Comparison of ENCODE assay signal across 18 cellular contexts in the genomic region with DNA sequence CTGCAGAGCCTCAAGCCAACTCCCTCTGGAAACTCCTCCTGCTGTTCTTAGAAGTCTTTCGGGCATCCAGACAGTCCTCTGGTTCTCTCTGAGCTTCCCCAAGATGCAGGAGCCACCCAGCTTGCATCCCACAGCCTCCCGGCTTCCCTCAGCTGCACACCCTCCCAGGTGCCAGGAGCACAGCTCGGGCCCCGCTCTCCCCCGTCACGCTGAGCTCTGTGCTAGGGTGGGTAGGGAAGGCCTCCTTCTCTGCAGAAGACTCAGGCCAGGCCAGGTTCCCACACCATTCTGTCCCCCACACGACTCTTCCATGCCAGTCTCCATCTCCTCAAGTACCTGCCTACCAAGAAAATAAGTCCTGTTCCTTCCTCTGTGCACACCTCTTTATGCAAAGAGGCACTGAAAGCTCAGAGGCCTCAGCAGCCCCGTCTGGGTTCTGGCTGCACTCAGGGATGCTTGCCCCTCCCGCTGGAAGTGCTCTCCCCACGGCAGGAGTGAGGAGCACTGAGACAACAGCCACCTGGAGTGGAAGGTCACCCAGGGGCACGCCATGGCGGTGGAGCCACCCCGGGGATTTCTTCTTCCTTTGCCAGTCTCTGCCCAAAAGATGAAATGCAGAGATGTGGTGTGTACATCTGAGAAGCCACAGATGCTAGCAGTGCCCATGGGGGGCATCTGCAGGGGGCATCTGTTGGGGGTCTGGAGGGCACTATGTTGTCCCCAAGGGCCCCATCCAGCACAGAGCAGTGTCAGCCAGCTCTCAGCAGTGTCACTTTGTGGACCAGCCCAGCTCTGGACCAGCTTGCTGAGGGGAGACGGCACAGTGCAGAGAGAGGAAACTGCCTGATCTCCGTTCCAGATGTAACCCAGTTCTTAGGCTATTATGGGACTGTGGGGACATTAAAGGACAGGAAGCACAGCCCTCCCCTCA.
"Had no signal": no experiment of that assay in that cellular context is flagged by ENCODE, and none has a peak within 500 bp of the region (broad histone marks: within the 10 kb centered on the region; RNA-seq: fewer than 3 reads in every experiment).

No MANE protein-coding gene starts in this region.

- DNase-seq: activated CD4-positive, alpha-beta T cell treated with anti-CD3 and anti-CD28 coated beads, Interleukin-2, amount 50 U/mL, for 48 hours; activated CD4-positive, CD25-positive, alpha-beta regulatory T cell treated with anti-CD3 and anti-CD28 coated beads, Interleukin-2, amount 50 U/mL, for 72 hours; activated effector memory CD4-positive, alpha-beta T cell treated with Interleukin-2 at 50 U/mL for 16 hours; activated T-cell treated with anti-CD3 and anti-CD28 coated beads, Interleukin-2, amount 50 U/mL, for 1 hour; amniotic stem cell; central memory CD4-positive, alpha-beta T cell; colonic mucosa; hypothalamus; stimulated activated CD4-positive, alpha-beta T cell treated with anti-CD3 and anti-CD28 coated beads, Interleukin-4, amount 100 ng/mL, for 24 hours; T-cell; T-helper 9 cell; upper lobe of left lung had no signal

- H3K4me3 Mint-ChIP-seq: stimulated activated naive CD8-positive, alpha-beta T cell treated with anti-CD3 and anti-CD28 coated beads, Interleukin-15, Interleukin-2, amounts not matched to agents 100 ng/mL and 50 ng/mL, for 24 hours; T-cell had no signal

- H3K27me3 Mint-ChIP-seq: stimulated activated naive CD8-positive, alpha-beta T cell treated with anti-CD3 and anti-CD28 coated beads, Interleukin-15, Interleukin-2, amounts not matched to agents 100 ng/mL and 50 ng/mL, for 24 hours; T-cell had no signal

- H3K9ac ChIP-seq: parathyroid adenoma had no signal

- H3K4me1 ChIP-seq: colonic mucosa, esophagus muscularis mucosa, parathyroid adenoma, upper lobe of left lung had no signal

- H3K27ac Mint-ChIP-seq: activated naive CD4-positive, alpha-beta T cell treated with anti-CD3 and anti-CD28 coated beads, Interleukin-2, amount 50 U/mL, for 72 hours; stimulated activated naive CD8-positive, alpha-beta T cell treated with anti-CD3 and anti-CD28 coated beads, Interleukin-15, Interleukin-2, amounts not matched to agents 100 ng/mL and 50 ng/mL, for 24 hours; T-cell had no signal

- H3K9me3 Mint-ChIP-seq: activated naive CD4-positive, alpha-beta T cell treated with anti-CD3 and anti-CD28 coated beads, Interleukin-2, amount 50 U/mL, for 72 hours; stimulated activated naive CD8-positive, alpha-beta T cell treated with anti-CD3 and anti-CD28 coated beads, Interleukin-15, Interleukin-2, amounts not matched to agents 100 ng/mL and 50 ng/mL, for 24 hours; T-cell had no signal

- H3K27ac ChIP-seq: colonic mucosa, esophagus muscularis mucosa, parathyroid adenoma, SK-N-MC, skin epidermis, upper lobe of left lung had no signal

- ATAC-seq: activated naive CD4-positive, alpha-beta T cell treated with anti-CD3 and anti-CD28 coated beads, Interleukin-2, amount 50 U/mL, for 72 hours; T-cell had no signal

- H3K36me3 Mint-ChIP-seq: activated naive CD4-positive, alpha-beta T cell treated with anti-CD3 and anti-CD28 coated beads, Interleukin-2, amount 50 U/mL, for 72 hours; T-cell had no signal

- H3K4me3 ChIP-seq: colonic mucosa, esophagus muscularis mucosa, SK-N-MC, skin epidermis, upper lobe of left lung had no signal

- H3K36me3 ChIP-seq: colonic mucosa, esophagus muscularis mucosa, upper lobe of left lung had no signal

- H3K9me3 ChIP-seq: colonic mucosa, esophagus muscularis mucosa, upper lobe of left lung had no signal

- H3K4me1 Mint-ChIP-seq: T-cell had no signal

- H3K27me3 ChIP-seq: colonic mucosa, upper lobe of left lung had no signal
